ENCODE assay signal across 8 cellular contexts in the genomic region with DNA sequence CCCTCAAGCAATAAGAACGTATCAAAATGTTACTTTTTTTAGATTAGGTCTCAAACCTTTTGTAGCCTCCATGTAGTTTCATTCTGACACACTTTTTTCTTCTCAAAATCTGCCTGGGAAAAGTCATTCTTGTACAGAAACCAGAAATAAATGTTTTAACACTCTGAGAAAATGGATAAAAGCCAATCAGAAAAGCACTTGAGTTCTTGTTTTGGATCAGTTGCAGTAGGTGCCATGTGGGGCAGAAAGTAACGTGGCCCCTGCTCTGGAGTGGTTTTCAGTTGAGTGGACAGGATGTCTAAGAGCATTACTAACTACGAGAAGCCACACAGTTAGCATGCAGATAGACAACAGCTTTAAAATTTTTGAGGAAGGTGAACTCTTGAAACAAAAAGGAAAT. TPM values are rescaled to one million over a fixed set of nuclear protein-coding genes. Genes with fewer than 3 reads are reported as not detected.
DNase-seq lines count a peak whose midpoint lies in the region; ATAC-seq and TF ChIP-seq lines count a peak whose summit lies in the region.

No MANE protein-coding gene starts in this region.

- 26 to 42% methylated on average over 3 of the region's 3 CpGs for WGBS in heart right ventricle, 2 donors

- H3K4me3 ChIP-seq in heart right ventricle (no peak overlapping the region), thoracic aorta (peak overlapping the region; percentile 47)

- H3K4me1 Mint-ChIP-seq in activated T-cell treated with anti-CD3 and anti-CD28 coated beads, Interleukin-2, amount 50 U/mL, for 4 hours (ENCODE audit: low read depth), result peaks cover 90% of the 10 kb centered on the region
- peaks cover 9% of the 10 kb centered on the region for H3K4me1 Mint-ChIP-seq in type B pancreatic cell (ENCODE audit: unreplicated experiment)

- H3K4me3 Mint-ChIP-seq in activated T-cell treated with anti-CD3 and anti-CD28 coated beads, Interleukin-2, amount 50 U/mL, for 4 hours, result peak overlapping the region; percentile 11
- no peak overlapping the region for H3K4me3 Mint-ChIP-seq in type B pancreatic cell

- intact Hi-C loops in heart right ventricle (cut with DNase I), result no loop called here
- intact Hi-C loops in Right ventricle myocardium inferior (cut with DNase I), result no loop called here

- peak in 4 of 8 donors; percentile 18 to 50 (median 46) for ATAC-seq in heart right ventricle
- ATAC-seq in Right ventricle myocardium inferior, result no peak
- ATAC-seq in HG03039 (IDR thresholded peaks at IDR 0.05; ENCODE audit: unreplicated experiment), result peak; percentile 86
- peak; percentile 84 to 89 for ATAC-seq in activated T-cell treated with anti-CD3 and anti-CD28 coated beads, Interleukin-2, amount 50 U/mL, for 4 hours
- ATAC-seq in thoracic aorta (ENCODE audit: insufficient number of reproducible peaks, low FRiP score, low read depth), result no peak

- no peaks in the 10 kb centered on the region for H3K9me3 ChIP-seq in heart right ventricle
- no peaks in the 10 kb centered on the region for H3K9me3 ChIP-seq in thoracic aorta

- peaks cover 0 to 9% (median 0%) of the 10 kb centered on the region in 9 donors for H3K36me3 ChIP-seq in heart right ventricle
- no peaks in the 10 kb centered on the region for H3K36me3 ChIP-seq in thoracic aorta

- H3K27me3 ChIP-seq in heart right ventricle (no peaks in the 10 kb centered on the region), thoracic aorta (replicated peaks; ENCODE audit: insufficient read depth) (no peaks in the 10 kb centered on the region)

- H3K27ac ChIP-seq in heart right ventricle, result peak overlapping the region in 7 of 10 donors; percentile 7 to 82 (median 19)
- peak overlapping the region; percentile 39 to 57 for H3K27ac ChIP-seq in thoracic aorta

- no peak for TF ChIP-seq CTCF in heart right ventricle (IDR thresholded peaks at IDR 0.05)
- no peak for TF ChIP-seq CTCF in thoracic aorta (IDR thresholded peaks at IDR 0.05)
- no peak for TF ChIP-seq CTCF in type B pancreatic cell (conservative IDR thresholded peaks at IDR 0.05)

- H3K4me1 ChIP-seq in heart right ventricle (peaks cover 4 to 80% (median 45%) of the 10 kb centered on the region in 9 donors), thoracic aorta (ENCODE audit: control insufficient read depth in 1 of 2, low read depth in 2 of 2) (peaks cover 12 to 36% of the 10 kb centered on the region in 2 donors)

- no peak for DNase-seq in heart right ventricle
- no peak for DNase-seq in Right ventricle myocardium inferior (ENCODE audit: missing footprints)
- no peak for DNase-seq in activated T-cell treated with anti-CD3 and anti-CD28 coated beads, Interleukin-2, amount 50 U/mL, for 4 hours
- DNase-seq in thoracic aorta (ENCODE audit: low spot score), result no peak
- no peak for DNase-seq in SK-N-DZ (ENCODE audit: low spot score)
- DNase-seq in type B pancreatic cell (ENCODE audit: extremely low spot score, unreplicated experiment), result no peak
- DNase-seq in T-helper 9 cell, result no peak

- no peak overlapping the region for H3K27ac Mint-ChIP-seq in type B pancreatic cell

- no peaks in the 10 kb centered on the region for H3K9me3 Mint-ChIP-seq in activated T-cell treated with anti-CD3 and anti-CD28 coated beads, Interleukin-2, amount 50 U/mL, for 4 hours
- H3K9me3 Mint-ChIP-seq in type B pancreatic cell, result no peaks in the 10 kb centered on the region

- H3K27me3 Mint-ChIP-seq in activated T-cell treated with anti-CD3 and anti-CD28 coated beads, Interleukin-2, amount 50 U/mL, for 4 hours (ENCODE audit: low read depth), result no peaks in the 10 kb centered on the region
- no peaks in the 10 kb centered on the region for H3K27me3 Mint-ChIP-seq in type B pancreatic cell

- H3K36me3 Mint-ChIP-seq in activated T-cell treated with anti-CD3 and anti-CD28 coated beads, Interleukin-2, amount 50 U/mL, for 4 hours (ENCODE audit: insufficient read depth), result peaks cover 34% of the 10 kb centered on the region
- peaks cover 15% of the 10 kb centered on the region for H3K36me3 Mint-ChIP-seq in type B pancreatic cell

RNA-seq across cellular contexts. Expression of a gene that starts 19.1 kb away (rescaled TPM):
- total RNA-seq in heart right ventricle, result 1 to 10 TPM in 8 of 10 donors, under 1 TPM in 2; 0.49 to 8.6 (median 1.6) TPM
- 1 to 10 TPM; 2.2 to 2.6 TPM for polyA plus RNA-seq in heart right ventricle
- total RNA-seq in Right ventricle myocardium inferior, result 2.7 TPM
- total RNA-seq in activated T-cell treated with anti-CD3 and anti-CD28 coated beads, Interleukin-2, amount 50 U/mL, for 4 hours, result 10 to 100 TPM; 48.6 to 86.8 (median 65.7) TPM
- 10 to 100 TPM; 19.6 to 24.5 TPM for total RNA-seq in thoracic aorta
- not detected in 2 replicates for polyA plus RNA-seq in SK-N-DZ (2014; cell fraction: cytosol; rRNA removed)
- polyA plus RNA-seq in SK-N-DZ (2014; cell fraction: nucleus; rRNA removed), result not detected in 2 replicates
- total RNA-seq in type B pancreatic cell (ENCODE audit: low replicate concordance), result not detected in 2 replicates

RNA-seq across cellular contexts. Expression of a gene that starts 29.9 kb away (rescaled TPM):
- total RNA-seq in heart right ventricle (under 1 TPM in 1 of 10 donors, not detected in 9; 0.95 TPM), Right ventricle myocardium inferior (not detected), thoracic aorta (not detected), type B pancreatic cell (ENCODE audit: low replicate concordance) (not detected in 2 replicates)
- not detected for polyA plus RNA-seq in heart right ventricle
- 1 to 10 TPM; 3.3 to 4.0 (median 3.9) TPM for total RNA-seq in activated T-cell treated with anti-CD3 and anti-CD28 coated beads, Interleukin-2, amount 50 U/mL, for 4 hours
- polyA plus RNA-seq in SK-N-DZ (2014; cell fraction: cytosol; rRNA removed), result not detected in 2 replicates
- polyA plus RNA-seq in SK-N-DZ (2014; cell fraction: nucleus; rRNA removed), result not detected in 2 replicates

Comparison
In these comparisons a context has a peak if more than half of its experiments do, and no peak if none do; other contexts are left out.
1. ATAC-seq: peak in HG03039 (single experiment) and activated T-cell treated with anti-CD3 and anti-CD28 coated beads, Interleukin-2, amount 50 U/mL, for 4 hours (2 of 2); none in Right ventricle myocardium inferior (single experiment) and thoracic aorta (single experiment).